In genomic region chr3:14410501-14411165, GRCh38 we compare ENCODE assay signal across 1 cellular context.
TF ChIP-seq lines count a peak whose summit lies in the region.

No MANE protein-coding gene starts in this region.

TF ChIP-seq in GM23338, 12 proteins besides CTCF, POLR2A, EP300 and RAD21 (continued from another document):
- TF ChIP-seq ZNF462 (CRISPR knock-in tag; IDR thresholded peaks at IDR 0.05) (no peak), STAT1 (IDR thresholded peaks at IDR 0.05; ENCODE audit: unreplicated experiment) (no peak), ETS1 (IDR thresholded peaks at IDR 0.05) (no peak), POLR2AphosphoS5 (IDR thresholded peaks at IDR 0.05; ENCODE audit: low read depth) (no peak), REST (IDR thresholded peaks at IDR 0.05; ENCODE audit: unreplicated experiment) (no peak), CREB1 (CRISPR knock-in tag; IDR thresholded peaks at IDR 0.05; ENCODE audit: low read depth) (no peak), ZNF331 (CRISPR knock-in tag; IDR thresholded peaks at IDR 0.05; ENCODE audit: low read depth) (no peak), JUNB (IDR thresholded peaks at IDR 0.05; ENCODE audit: unreplicated experiment) (no peak), EZH2 (IDR thresholded peaks at IDR 0.05; ENCODE audit: low read depth, unreplicated experiment) (no peak), ZNF114 (CRISPR knock-in tag; IDR thresholded peaks at IDR 0.05) (no peak)
